ENCODE assay signal across 1 cellular context in genomic region chr10:86698207-86698940, GRCh38.
TF ChIP-seq lines count a peak whose summit lies in the region.

No MANE protein-coding gene starts in this region.

TF ChIP-seq in IMR-90, 13 proteins besides CTCF, POLR2A, EP300 and RAD21 (continued from another document):
- no peak for TF ChIP-seq MAZ (IDR thresholded peaks at IDR 0.05; ENCODE audit: borderline replicate concordance, low read depth, low read length)
- TF ChIP-seq USF2 (IDR thresholded peaks at IDR 0.05; ENCODE audit: low read depth, low read length), result no peak
